Comparison of ENCODE assay signal across 8 cellular contexts in genomic region chr11:86676533-86677154, GRCh38. TPM values are rescaled to one million over a fixed set of nuclear protein-coding genes. Genes with fewer than 3 reads are reported as not detected.
DNase-seq lines count a peak whose midpoint lies in the region; ATAC-seq and TF ChIP-seq lines count a peak whose summit lies in the region.

No MANE protein-coding gene starts in this region.

- no peak for TF ChIP-seq POLR2A in Peyer's patch (IDR thresholded peaks at IDR 0.05)

- ATAC-seq in GM23338 (peak; percentile 64), GM21717 (IDR thresholded peaks at IDR 0.05; ENCODE audit: unreplicated experiment) (no peak), HG02642 (IDR thresholded peaks at IDR 0.05; ENCODE audit: poor library complexity, unreplicated experiment) (no peak)

- H3K4me3 Mint-ChIP-seq in GM23338, result no peak overlapping the region

- H3K9me2 ChIP-seq in GM23338 (ENCODE audit: insufficient read depth), result peaks cover 8% of the 10 kb centered on the region; the same call in 1 of the 2 replicates

- H3K4me1 ChIP-seq in BE2C, result no peaks in the 10 kb centered on the region
- peaks cover 9% of the 10 kb centered on the region; the same call in 1 of the 2 replicates for H3K4me1 ChIP-seq in GM23338 (ENCODE audit: insufficient read depth)
- H3K4me1 ChIP-seq in Peyer's patch, result no peaks in the 10 kb centered on the region

- H3K27me3 ChIP-seq in BE2C, result peaks cover 8% of the 10 kb centered on the region
- H3K27me3 ChIP-seq in GM23338 (ENCODE audit: insufficient read depth), result peaks cover 32% of the 10 kb centered on the region
- no peaks in the 10 kb centered on the region for H3K27me3 ChIP-seq in Peyer's patch

- no peaks in the 10 kb centered on the region for H3K79me2 ChIP-seq in GM23338 (replicated peaks; ENCODE audit: insufficient read depth)

- H3F3A ChIP-seq in GM23338 (replicated peaks; ENCODE audit: low read depth), result no peaks in the 10 kb centered on the region

- DNase-seq in BE2C (peak; percentile 32), GM23338 (ENCODE audit: low spot score) (peak; percentile 93), Peyer's patch (no peak), iPS-NIHi11 (ENCODE audit: low spot score) (peak; percentile 78), GM19240 (ENCODE audit: insufficient read length, low spot score) (no peak), HK-2 (ENCODE audit: unreplicated experiment) (no peak)

- H3K27ac Mint-ChIP-seq in GM23338, result no peak overlapping the region

- H3K9me3 Mint-ChIP-seq in GM23338, result no peaks in the 10 kb centered on the region

- no peak overlapping the region for H3K27ac ChIP-seq in GM23338 (ENCODE audit: low read depth)
- no peak overlapping the region for H3K27ac ChIP-seq in Peyer's patch

- H3K4me2 ChIP-seq in GM23338, result no peak overlapping the region

- no peaks in the 10 kb centered on the region for H3K36me3 Mint-ChIP-seq in GM23338 (ENCODE audit: low read depth)

- H3K36me3 ChIP-seq in BE2C, result no peaks in the 10 kb centered on the region
- H3K36me3 ChIP-seq in GM23338 (ENCODE audit: insufficient read depth), result no peaks in the 10 kb centered on the region
- no peaks in the 10 kb centered on the region for H3K36me3 ChIP-seq in Peyer's patch

- H3K27me3 Mint-ChIP-seq in GM23338 (ENCODE audit: insufficient read depth, low read depth, poor library complexity), result peaks cover 20% of the 10 kb centered on the region

- peak; percentile 56 for TF ChIP-seq CTCF in BE2C (IDR thresholded peaks at IDR 0.05; ENCODE audit: low read depth, low read length)
- TF ChIP-seq CTCF in GM23338 (conservative IDR thresholded peaks at IDR 0.05; ENCODE audit: low read depth in 2 of 2), result peak; percentile 75 to 79
- peak in 4 of 6 experiments; percentile 8 to 42 (median 21) for TF ChIP-seq CTCF in Peyer's patch (IDR thresholded peaks at IDR 0.05)

- peak overlapping the region; percentile 88 for H2AFZ ChIP-seq in GM23338

- no peaks in the 10 kb centered on the region for H4K20me1 ChIP-seq in GM23338 (replicated peaks; ENCODE audit: insufficient read depth)

- H3K9me3 ChIP-seq in BE2C (no peaks in the 10 kb centered on the region), Peyer's patch (no peaks in the 10 kb centered on the region)

- H3K4me3 ChIP-seq in BE2C (ENCODE audit: low read depth, low read length) (no peak overlapping the region), GM23338 (no peak overlapping the region), Peyer's patch (no peak overlapping the region)

- H3K4me1 Mint-ChIP-seq in GM23338, result peaks cover 29% of the 10 kb centered on the region

TF ChIP-seq in GM23338, 12 proteins besides CTCF, POLR2A, EP300 and RAD21 (continues in another document):
- no peak for TF ChIP-seq CREB1 (CRISPR knock-in tag; IDR thresholded peaks at IDR 0.05; ENCODE audit: low read depth)
- no peak for TF ChIP-seq POLR2AphosphoS5 (IDR thresholded peaks at IDR 0.05; ENCODE audit: low read depth)
- TF ChIP-seq EZH2 (IDR thresholded peaks at IDR 0.05; ENCODE audit: low read depth, unreplicated experiment), result no peak
- TF ChIP-seq STAT1 (IDR thresholded peaks at IDR 0.05; ENCODE audit: unreplicated experiment), result no peak
- TF ChIP-seq ZNF331 (CRISPR knock-in tag; IDR thresholded peaks at IDR 0.05; ENCODE audit: low read depth), result no peak
- no peak for TF ChIP-seq EZH2phosphoT487 (IDR thresholded peaks at IDR 0.05; ENCODE audit: unreplicated experiment)
- no peak for TF ChIP-seq REST (IDR thresholded peaks at IDR 0.05; ENCODE audit: unreplicated experiment)
- no peak for TF ChIP-seq NANOG (IDR thresholded peaks at IDR 0.05; ENCODE audit: borderline replicate concordance)
- no peak for TF ChIP-seq ZNF114 (CRISPR knock-in tag; IDR thresholded peaks at IDR 0.05)
- no peak for TF ChIP-seq ETS1 (IDR thresholded peaks at IDR 0.05)

RNA-seq across cellular contexts. Expression of gene ME3, which starts 4.2 kb away (rescaled TPM):
- 1.4 TPM for polyA plus RNA-seq in BE2C (2012; ENCODE audit: insufficient read depth, insufficient read length, low read depth)
- 3.8 and 4.0 TPM in 2 replicates for total RNA-seq in GM23338 (2014; rRNA removed; shearing (Covaris generic))
- 1.0 and 1.3 TPM in 2 replicates for polyA plus RNA-seq in GM23338 (2016; fragmentation: Nextera tagmentation; extraction: Ambion mirVana)
- total RNA-seq in Peyer's patch, result 10 to 100 TPM; 15.9 to 94.9 (median 51.3) TPM

Comparison
In these comparisons a context has a peak if more than half of its experiments do, and no peak if none do; other contexts are left out.
1. DNase-seq: peak in BE2C (single experiment), GM23338 (single experiment) and iPS-NIHi11 (single experiment); none in Peyer's patch (0 of 3), GM19240 (single experiment) and HK-2 (single experiment).
2. CTCF ChIP-seq: peak in every context shown above with its lines; median percentile 77 in GM23338; 56 in BE2C; 21 in Peyer's patch.